Comparison of ENCODE assay signal across 1 cellular context in the genomic region with DNA sequence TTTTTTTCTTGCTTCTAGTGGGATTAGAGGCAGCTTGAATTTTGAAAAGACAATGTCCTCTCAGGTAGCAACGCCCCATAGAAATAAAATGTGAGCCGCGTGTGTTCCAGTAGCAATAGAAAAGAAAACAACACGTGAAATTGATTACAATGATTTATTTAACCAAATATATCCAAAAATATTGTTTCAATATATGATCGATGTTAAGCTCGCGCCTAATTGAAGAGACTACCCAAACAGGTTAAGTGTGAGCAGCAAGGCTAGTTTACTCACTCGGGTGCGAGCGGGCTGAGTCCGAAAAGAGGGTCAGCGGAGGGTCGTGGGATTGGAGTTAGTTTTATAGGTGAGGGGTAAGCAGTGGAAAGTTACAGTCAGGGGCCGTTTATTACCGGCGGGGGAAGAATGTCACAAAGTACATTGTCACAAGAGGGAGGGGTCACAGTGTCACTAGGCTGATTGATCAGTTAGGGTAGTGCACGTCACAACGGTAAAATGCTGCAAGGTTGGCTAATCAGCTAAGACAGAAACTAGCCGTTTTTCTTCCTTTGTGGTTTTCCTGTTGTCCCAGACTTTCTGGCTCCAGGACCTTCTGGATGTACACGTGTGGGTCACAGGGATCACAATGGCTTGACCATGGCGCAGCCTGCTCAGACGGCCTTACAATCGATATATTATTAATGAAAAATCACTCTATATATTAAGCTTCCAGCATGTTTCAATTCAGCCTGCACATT.
TF ChIP-seq lines count a peak whose summit lies in the region.

No MANE protein-coding gene starts in this region.

TF ChIP-seq in HepG2, 621 proteins besides CTCF, POLR2A, EP300 and RAD21 (continues in another document):
- TF ChIP-seq ZNF556 (CRISPR knock-in tag; IDR thresholded peaks at IDR 0.05; ENCODE audit: borderline replicate concordance) (no peak), ZNF672 (CRISPR knock-in tag; IDR thresholded peaks at IDR 0.05) (no peak), KLF11 (CRISPR knock-in tag; IDR thresholded peaks at IDR 0.05) (no peak), MYC (CRISPR knock-in tag; IDR thresholded peaks at IDR 0.05; ENCODE audit: borderline replicate concordance) (no peak), AGO2 (optimal IDR thresholded peaks at IDR 0.05; ENCODE audit: low read depth, low read length) (no peak), THYN1 (CRISPR knock-in tag; IDR thresholded peaks at IDR 0.05; ENCODE audit: borderline replicate concordance, low read depth) (0 out of 2 replicates have a peak, but pooled peaks have one; percentile 44), SMAD1 (CRISPR knock-in tag; IDR thresholded peaks at IDR 0.05; ENCODE audit: borderline replicate concordance, low read depth) (no peak), ZNF232 (CRISPR knock-in tag; IDR thresholded peaks at IDR 0.05; ENCODE audit: borderline replicate concordance) (no peak; the same call in 1 of the 2 replicates), SP140L (CRISPR knock-in tag; IDR thresholded peaks at IDR 0.05; ENCODE audit: borderline replicate concordance) (no peak), ZMYM4 (CRISPR knock-in tag; IDR thresholded peaks at IDR 0.05) (peak; percentile 72), YEATS2 (CRISPR knock-in tag; IDR thresholded peaks at IDR 0.05; ENCODE audit: borderline replicate concordance) (peak; percentile 36; the same call in 1 of the 2 replicates), ZNF572 (CRISPR knock-in tag; IDR thresholded peaks at IDR 0.05) (no peak), MIXL1 (CRISPR knock-in tag; IDR thresholded peaks at IDR 0.05) (peak; percentile 78), CHD4 (IDR thresholded peaks at IDR 0.05; ENCODE audit: borderline replicate concordance, low read length) (peak; percentile 55; the same call in 1 of the 2 replicates), EED (CRISPR knock-in tag; IDR thresholded peaks at IDR 0.05) (no peak), ZNF747 (CRISPR knock-in tag; IDR thresholded peaks at IDR 0.05; ENCODE audit: borderline replicate concordance) (peak; percentile 39; the same call in 1 of the 2 replicates), NPAS2 (CRISPR knock-in tag; IDR thresholded peaks at IDR 0.05; ENCODE audit: borderline replicate concordance) (no peak), MTF1 (CRISPR knock-in tag; IDR thresholded peaks at IDR 0.05) (no peak), SOX5 (CRISPR knock-in tag; IDR thresholded peaks at IDR 0.05; ENCODE audit: borderline replicate concordance) (peak; percentile 73; the same call in 1 of the 2 replicates), BORCS8-MEF2B (CRISPR knock-in tag; IDR thresholded peaks at IDR 0.05) (0 out of 2 replicates have a peak, but pooled peaks have one; percentile 23), ZNF850 (CRISPR knock-in tag; conservative IDR thresholded peaks at IDR 0.05) (no peak), ZNF138 (CRISPR knock-in tag; IDR thresholded peaks at IDR 0.05; ENCODE audit: low read depth) (no peak), ZFAT (CRISPR knock-in tag; conservative IDR thresholded peaks at IDR 0.05) (no peak), CREB1 (IDR thresholded peaks at IDR 0.05) (peak; percentile 89), CREB1 (CRISPR knock-in tag; IDR thresholded peaks at IDR 0.05) (peak; percentile 84), CHCHD3 (CRISPR knock-in tag; IDR thresholded peaks at IDR 0.05) (no peak), NFRKB (IDR thresholded peaks at IDR 0.05) (no peak), GATAD2A (CRISPR knock-in tag; IDR thresholded peaks at IDR 0.05) (peak; percentile 72), ZNF17 (CRISPR knock-in tag; IDR thresholded peaks at IDR 0.05) (no peak), ZNF558 (CRISPR knock-in tag; IDR thresholded peaks at IDR 0.05; ENCODE audit: borderline replicate concordance) (no peak), ZBTB21 (CRISPR knock-in tag; IDR thresholded peaks at IDR 0.05) (peak; percentile 66; the same call in 1 of the 2 replicates), ZNF253 (CRISPR knock-in tag; IDR thresholded peaks at IDR 0.05; ENCODE audit: borderline replicate concordance) (no peak), ZBTB38 (CRISPR knock-in tag; IDR thresholded peaks at IDR 0.05) (peak; percentile 70), MTA3 (CRISPR knock-in tag; IDR thresholded peaks at IDR 0.05) (no peak), RXRA (CRISPR knock-in tag; IDR thresholded peaks at IDR 0.05) (peak; percentile 69; the same call in 1 of the 2 replicates), ZNF546 (CRISPR knock-in tag; conservative IDR thresholded peaks at IDR 0.05) (no peak), ISL2 (CRISPR knock-in tag; IDR thresholded peaks at IDR 0.05) (no peak), HOXD1 (CRISPR knock-in tag; IDR thresholded peaks at IDR 0.05) (peak; percentile 99), NR2F1 (CRISPR knock-in tag; IDR thresholded peaks at IDR 0.05) (0 out of 4 replicates have a peak, but pooled peaks of 1 of the 2 experiments have one; percentile 32), ZFY (CRISPR knock-in tag; IDR thresholded peaks at IDR 0.05) (0 out of 2 replicates have a peak, but pooled peaks have one; percentile 6), TEAD3 (CRISPR knock-in tag; optimal IDR thresholded peaks at IDR 0.05; ENCODE audit: borderline replicate concordance) (peak; percentile 82), YEATS4 (CRISPR knock-in tag; IDR thresholded peaks at IDR 0.05; ENCODE audit: borderline replicate concordance) (no peak), MXD4 (CRISPR knock-in tag; IDR thresholded peaks at IDR 0.05) (no peak), ZNF350 (CRISPR knock-in tag; IDR thresholded peaks at IDR 0.05; ENCODE audit: borderline replicate concordance, low read depth) (no peak), BRD4 (CRISPR knock-in tag; IDR thresholded peaks at IDR 0.05) (0 out of 2 replicates have a peak, but pooled peaks have one; percentile 28)
- TF ChIP-seq, protein P1, sequence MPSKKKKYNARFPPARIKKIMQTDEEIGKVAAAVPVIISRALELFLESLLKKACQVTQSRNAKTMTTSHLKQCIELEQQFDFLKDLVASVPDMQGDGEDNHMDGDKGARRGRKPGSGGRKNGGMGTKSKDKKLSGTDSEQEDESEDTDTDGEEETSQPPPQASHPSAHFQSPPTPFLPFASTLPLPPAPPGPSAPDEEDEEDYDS (CRISPR knock-in tag; IDR thresholded peaks at IDR 0.05): 0 out of 2 replicates have a peak, but pooled peaks have one; percentile 54
- TF ChIP-seq, protein P2, sequence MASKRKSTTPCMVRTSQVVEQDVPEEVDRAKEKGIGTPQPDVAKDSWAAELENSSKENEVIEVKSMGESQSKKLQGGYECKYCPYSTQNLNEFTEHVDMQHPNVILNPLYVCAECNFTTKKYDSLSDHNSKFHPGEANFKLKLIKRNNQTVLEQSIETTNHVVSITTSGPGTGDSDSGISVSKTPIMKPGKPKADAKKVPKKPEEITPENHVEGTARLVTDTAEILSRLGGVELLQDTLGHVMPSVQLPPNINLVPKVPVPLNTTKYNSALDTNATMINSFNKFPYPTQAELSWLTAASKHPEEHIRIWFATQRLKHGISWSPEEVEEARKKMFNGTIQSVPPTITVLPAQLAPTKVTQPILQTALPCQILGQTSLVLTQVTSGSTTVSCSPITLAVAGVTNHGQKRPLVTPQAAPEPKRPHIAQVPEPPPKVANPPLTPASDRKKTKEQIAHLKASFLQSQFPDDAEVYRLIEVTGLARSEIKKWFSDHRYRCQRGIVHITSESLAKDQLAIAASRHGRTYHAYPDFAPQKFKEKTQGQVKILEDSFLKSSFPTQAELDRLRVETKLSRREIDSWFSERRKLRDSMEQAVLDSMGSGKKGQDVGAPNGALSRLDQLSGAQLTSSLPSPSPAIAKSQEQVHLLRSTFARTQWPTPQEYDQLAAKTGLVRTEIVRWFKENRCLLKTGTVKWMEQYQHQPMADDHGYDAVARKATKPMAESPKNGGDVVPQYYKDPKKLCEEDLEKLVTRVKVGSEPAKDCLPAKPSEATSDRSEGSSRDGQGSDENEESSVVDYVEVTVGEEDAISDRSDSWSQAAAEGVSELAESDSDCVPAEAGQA (IDR thresholded peaks at IDR 0.05; ENCODE audit: low read depth): no peak
- TF ChIP-seq, protein P2 (CRISPR knock-in tag; IDR thresholded peaks at IDR 0.05; ENCODE audit: borderline replicate concordance): no peak
- TF ChIP-seq, protein P3, sequence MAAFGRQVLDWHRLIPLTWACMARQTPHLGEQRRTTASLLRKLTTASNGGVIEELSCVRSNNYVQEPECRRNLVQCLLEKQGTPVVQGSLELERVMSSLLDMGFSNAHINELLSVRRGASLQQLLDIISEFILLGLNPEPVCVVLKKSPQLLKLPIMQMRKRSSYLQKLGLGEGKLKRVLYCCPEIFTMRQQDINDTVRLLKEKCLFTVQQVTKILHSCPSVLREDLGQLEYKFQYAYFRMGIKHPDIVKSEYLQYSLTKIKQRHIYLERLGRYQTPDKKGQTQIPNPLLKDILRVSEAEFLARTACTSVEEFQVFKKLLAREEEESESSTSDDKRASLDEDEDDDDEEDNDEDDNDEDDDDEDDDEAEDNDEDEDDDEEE (CRISPR knock-in tag; IDR thresholded peaks at IDR 0.05): no peak
- TF ChIP-seq, protein P4, sequence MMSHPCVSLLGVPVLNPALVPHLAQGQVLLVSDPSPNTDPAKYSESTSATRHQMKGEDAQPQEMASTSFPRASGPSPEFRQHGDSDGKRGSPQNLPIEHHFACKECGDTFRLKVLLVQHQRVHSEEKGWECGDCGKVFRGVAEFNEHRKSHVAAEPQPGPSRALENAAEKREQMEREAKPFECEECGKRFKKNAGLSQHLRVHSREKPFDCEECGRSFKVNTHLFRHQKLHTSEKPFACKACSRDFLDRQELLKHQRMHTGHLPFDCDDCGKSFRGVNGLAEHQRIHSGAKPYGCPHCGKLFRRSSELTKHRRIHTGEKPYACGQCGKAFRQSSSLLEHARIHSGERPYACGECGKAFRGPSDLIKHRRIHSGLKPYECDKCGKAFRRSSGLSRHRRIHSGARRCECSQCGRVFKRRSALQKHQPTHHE (CRISPR knock-in tag; IDR thresholded peaks at IDR 0.05; ENCODE audit: borderline replicate concordance): no peak
- TF ChIP-seq, protein P5, sequence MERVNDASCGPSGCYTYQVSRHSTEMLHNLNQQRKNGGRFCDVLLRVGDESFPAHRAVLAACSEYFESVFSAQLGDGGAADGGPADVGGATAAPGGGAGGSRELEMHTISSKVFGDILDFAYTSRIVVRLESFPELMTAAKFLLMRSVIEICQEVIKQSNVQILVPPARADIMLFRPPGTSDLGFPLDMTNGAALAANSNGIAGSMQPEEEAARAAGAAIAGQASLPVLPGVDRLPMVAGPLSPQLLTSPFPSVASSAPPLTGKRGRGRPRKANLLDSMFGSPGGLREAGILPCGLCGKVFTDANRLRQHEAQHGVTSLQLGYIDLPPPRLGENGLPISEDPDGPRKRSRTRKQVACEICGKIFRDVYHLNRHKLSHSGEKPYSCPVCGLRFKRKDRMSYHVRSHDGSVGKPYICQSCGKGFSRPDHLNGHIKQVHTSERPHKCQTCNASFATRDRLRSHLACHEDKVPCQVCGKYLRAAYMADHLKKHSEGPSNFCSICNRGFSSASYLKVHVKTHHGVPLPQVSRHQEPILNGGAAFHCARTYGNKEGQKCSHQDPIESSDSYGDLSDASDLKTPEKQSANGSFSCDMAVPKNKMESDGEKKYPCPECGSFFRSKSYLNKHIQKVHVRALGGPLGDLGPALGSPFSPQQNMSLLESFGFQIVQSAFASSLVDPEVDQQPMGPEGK (CRISPR knock-in tag; IDR thresholded peaks at IDR 0.05): peak; percentile 70; the same call in 1 of the 2 replicates
- TF ChIP-seq, protein P6, sequence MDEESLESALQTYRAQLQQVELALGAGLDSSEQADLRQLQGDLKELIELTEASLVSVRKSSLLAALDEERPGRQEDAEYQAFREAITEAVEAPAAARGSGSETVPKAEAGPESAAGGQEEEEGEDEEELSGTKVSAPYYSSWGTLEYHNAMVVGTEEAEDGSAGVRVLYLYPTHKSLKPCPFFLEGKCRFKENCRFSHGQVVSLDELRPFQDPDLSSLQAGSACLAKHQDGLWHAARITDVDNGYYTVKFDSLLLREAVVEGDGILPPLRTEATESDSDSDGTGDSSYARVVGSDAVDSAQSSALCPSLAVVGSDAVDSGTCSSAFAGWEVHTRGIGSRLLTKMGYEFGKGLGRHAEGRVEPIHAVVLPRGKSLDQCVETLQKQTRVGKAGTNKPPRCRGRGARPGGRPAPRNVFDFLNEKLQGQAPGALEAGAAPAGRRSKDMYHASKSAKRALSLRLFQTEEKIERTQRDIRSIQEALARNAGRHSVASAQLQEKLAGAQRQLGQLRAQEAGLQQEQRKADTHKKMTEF (CRISPR knock-in tag; IDR thresholded peaks at IDR 0.05): 0 out of 2 replicates have a peak, but pooled peaks have one; percentile 41
- TF ChIP-seq, protein P7, sequence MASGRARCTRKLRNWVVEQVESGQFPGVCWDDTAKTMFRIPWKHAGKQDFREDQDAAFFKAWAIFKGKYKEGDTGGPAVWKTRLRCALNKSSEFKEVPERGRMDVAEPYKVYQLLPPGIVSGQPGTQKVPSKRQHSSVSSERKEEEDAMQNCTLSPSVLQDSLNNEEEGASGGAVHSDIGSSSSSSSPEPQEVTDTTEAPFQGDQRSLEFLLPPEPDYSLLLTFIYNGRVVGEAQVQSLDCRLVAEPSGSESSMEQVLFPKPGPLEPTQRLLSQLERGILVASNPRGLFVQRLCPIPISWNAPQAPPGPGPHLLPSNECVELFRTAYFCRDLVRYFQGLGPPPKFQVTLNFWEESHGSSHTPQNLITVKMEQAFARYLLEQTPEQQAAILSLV (CRISPR knock-in tag; IDR thresholded peaks at IDR 0.05; ENCODE audit: borderline replicate concordance): no peak
- TF ChIP-seq, protein P8, sequence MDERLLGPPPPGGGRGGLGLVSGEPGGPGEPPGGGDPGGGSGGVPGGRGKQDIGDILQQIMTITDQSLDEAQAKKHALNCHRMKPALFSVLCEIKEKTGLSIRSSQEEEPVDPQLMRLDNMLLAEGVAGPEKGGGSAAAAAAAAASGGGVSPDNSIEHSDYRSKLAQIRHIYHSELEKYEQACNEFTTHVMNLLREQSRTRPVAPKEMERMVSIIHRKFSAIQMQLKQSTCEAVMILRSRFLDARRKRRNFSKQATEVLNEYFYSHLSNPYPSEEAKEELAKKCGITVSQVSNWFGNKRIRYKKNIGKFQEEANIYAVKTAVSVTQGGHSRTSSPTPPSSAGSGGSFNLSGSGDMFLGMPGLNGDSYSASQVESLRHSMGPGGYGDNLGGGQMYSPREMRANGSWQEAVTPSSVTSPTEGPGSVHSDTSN (CRISPR knock-in tag; IDR thresholded peaks at IDR 0.05): no peak
